14 cellular contexts compared by ENCODE assay signal in the genomic region with DNA sequence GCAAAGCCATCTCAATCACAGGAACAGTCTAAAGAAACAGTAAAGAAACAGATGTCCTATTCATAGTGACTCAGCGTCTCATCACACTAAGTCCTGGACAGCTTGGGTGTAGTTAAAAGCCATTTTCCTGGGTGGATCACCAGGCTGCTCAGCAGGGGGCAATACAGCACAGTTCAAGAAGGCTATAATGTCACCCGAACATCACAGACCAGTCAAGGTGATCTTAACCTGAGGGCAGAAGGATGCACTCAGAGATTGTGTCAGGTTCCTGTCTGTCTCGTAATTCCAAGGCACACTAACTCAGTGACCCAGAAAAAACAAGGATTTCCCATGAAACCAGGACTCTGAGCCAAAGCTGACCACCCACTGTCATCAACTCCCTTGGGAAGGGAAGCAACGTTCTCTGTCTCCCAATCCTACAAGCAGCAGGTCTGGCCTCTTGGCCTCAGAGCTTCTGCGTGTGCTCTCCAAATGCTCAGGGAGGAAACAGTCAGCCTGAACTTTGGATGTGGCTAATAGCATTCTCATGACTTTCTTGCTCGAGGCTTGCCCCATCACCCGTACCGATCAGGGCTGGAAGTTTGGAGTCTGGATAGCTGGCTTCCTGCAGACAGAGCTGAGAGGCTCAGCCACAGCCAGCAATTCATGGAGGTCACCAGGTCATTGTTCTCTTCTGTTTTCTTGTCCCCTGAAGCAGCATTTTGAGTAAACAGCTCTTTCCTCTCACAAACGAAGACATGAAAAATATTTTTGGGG.
DNase-seq lines count a peak whose midpoint lies in the region; ATAC-seq, FAIRE-seq and TF ChIP-seq lines count a peak whose summit lies in the region.
"Had no signal": no experiment of that assay in that cellular context is flagged by ENCODE, and none has a peak within 500 bp of the region (broad histone marks: within the 10 kb centered on the region; RNA-seq: fewer than 3 reads in every experiment).

No MANE protein-coding gene starts in this region.

- peak; percentile 60 for TF ChIP-seq CTCF in AG04449 (IDR thresholded peaks at IDR 0.05; ENCODE audit: insufficient read depth, low read length, missing control alignments)
- no peak for TF ChIP-seq CTCF in body of pancreas (IDR thresholded peaks at IDR 0.05)

- ATAC-seq in body of pancreas: peak; percentile 53
- no peak for ATAC-seq in activated naive CD4-positive, alpha-beta T cell treated with anti-CD3 and anti-CD28 coated beads, Interleukin-2, amount 50 U/mL, for 72 hours

- no peak overlapping the region for H3K4me3 ChIP-seq in AG04449 (ENCODE audit: low read depth, low read length)
- no peak overlapping the region for H3K4me3 ChIP-seq in body of pancreas
- H3K4me3 ChIP-seq: dorsolateral prefrontal cortex, HAP-1 had no signal

- peaks cover 3 to 10% of the 10 kb centered on the region in 2 donors for H3K9me3 Mint-ChIP-seq in activated naive CD4-positive, alpha-beta T cell treated with anti-CD3 and anti-CD28 coated beads, Interleukin-2, amount 50 U/mL, for 72 hours

- intact Hi-C loops in body of pancreas (cut with DNase I): no loop called here

- 40 to 45% methylated on average over 9 of the region's 9 CpGs for WGBS in body of pancreas, 2 donors

- POLR2A ChIA-PET in AG04449 (lab: Yijun Ruan, JAX): interaction anchor here (0.6 to 0.9 kb wide), 3 partner anchors 66 to 258 kb away, joined by 3 to 7 read pairs (median 3); no protein-coding TSS in a partner anchor

- H3K27ac Mint-ChIP-seq in activated naive CD4-positive, alpha-beta T cell treated with anti-CD3 and anti-CD28 coated beads, Interleukin-2, amount 50 U/mL, for 72 hours: no peak overlapping the region

- no peaks in the 10 kb centered on the region for H3K9me3 ChIP-seq in body of pancreas
- H3K9me3 ChIP-seq: HAP-1, neutrophil had no signal

- no peak for TF ChIP-seq POLR2A in body of pancreas (IDR thresholded peaks at IDR 0.05)

- CTCF ChIA-PET in AG04449 (lab: Yijun Ruan, JAX): interaction anchor here (0.7 to 4.5 kb wide), 21 partner anchors 9 to 269 kb away, joined by 3 to 51 read pairs (median 4); partner anchors contain the start of gene ITGA8

- peaks cover 0 to 4% of the 10 kb centered on the region in 2 donors for H3K36me3 Mint-ChIP-seq in activated naive CD4-positive, alpha-beta T cell treated with anti-CD3 and anti-CD28 coated beads, Interleukin-2, amount 50 U/mL, for 72 hours

- no peak for FAIRE-seq in frontal cortex (lab: Jason Lieb, UNC)

- DNase-seq in AG04449 (ENCODE audit: low read depth, low spot score) (no peak), HS-5 (ENCODE audit: low read depth) (peak; percentile 11), body of pancreas (peak in 3 of 4 donors; percentile 10 to 44 (median 27)), kidney tubule cell (ENCODE audit: low spot score) (peak; percentile 47), frontal cortex (ENCODE audit: low spot score in 2 of 2) (no peak), DMS79 (lab: John Stamatoyannopoulos, UW) (no peak), DMS 273 (lab: John Stamatoyannopoulos, UW; ENCODE audit: unreplicated experiment) (no peak)
- no peak for DNase-seq in activated naive CD4-positive, alpha-beta T cell treated with anti-CD3 and anti-CD28 coated beads, Interleukin-2, amount 50 U/mL, for 72 hours (ENCODE audit: low spot score in 2 of 2)
- DNase-seq: activated CD4-positive, CD25-positive, alpha-beta regulatory T cell treated with anti-CD3 and anti-CD28 coated beads, Interleukin-2, amount 50 U/mL, for 72 hours; DMS 273 treated with DMSO at 0.1 percent for 48 hours; dorsolateral prefrontal cortex; NCI-H1417 treated with DMSO at 0.1 percent for 48 hours had no signal

- H3K27me3 ChIP-seq in body of pancreas: no peaks in the 10 kb centered on the region

- no peaks in the 10 kb centered on the region for H3K4me1 ChIP-seq in body of pancreas
- H3K4me1 ChIP-seq: HAP-1 had no signal

- no peaks in the 10 kb centered on the region for H3K36me3 ChIP-seq in body of pancreas (replicated peaks in 1 of 2; ENCODE audit: insufficient read depth in 1 of 2, low read depth in 2 of 2)
- H3K36me3 ChIP-seq: HAP-1, neutrophil had no signal

- no peak overlapping the region for H3K27ac ChIP-seq in body of pancreas
- H3K27ac ChIP-seq: neutrophil had no signal

Comparison
In these comparisons a context has a peak if more than half of its experiments do, and no peak if none do; other contexts are left out.
1. DNase-seq: peak in HS-5 (single experiment), body of pancreas (3 of 4) and kidney tubule cell (single experiment); none in AG04449 (single experiment), frontal cortex (0 of 2), DMS79 (single experiment), DMS 273 (single experiment) and activated naive CD4-positive, alpha-beta T cell treated with anti-CD3 and anti-CD28 coated beads, Interleukin-2, amount 50 U/mL, for 72 hours (0 of 2).